Comparison of ENCODE assay signal across 25 cellular contexts in the genomic region with DNA sequence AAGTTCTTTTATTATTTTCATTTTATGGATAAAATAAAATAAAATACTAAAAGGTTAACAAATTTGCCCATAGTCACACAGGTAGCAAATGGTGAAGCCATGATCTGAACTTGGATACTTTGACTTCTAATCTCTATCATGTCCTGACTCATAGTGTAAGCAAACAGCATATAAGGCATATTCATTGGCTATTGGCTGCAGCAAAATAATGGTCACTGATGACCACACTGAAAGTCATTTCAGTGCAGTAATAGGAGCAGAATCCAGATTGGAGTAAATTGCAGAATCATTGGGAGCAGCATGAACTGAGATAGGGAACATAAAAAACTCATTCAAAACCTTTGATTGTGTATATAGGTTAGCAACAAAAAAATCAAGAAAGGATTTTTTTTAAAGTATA.
DNase-seq lines count a peak whose midpoint lies in the region; ATAC-seq lines count a peak whose summit lies in the region.
"Had no signal": no experiment of that assay in that cellular context is flagged by ENCODE, and none has a peak within 500 bp of the region (broad histone marks: within the 10 kb centered on the region; RNA-seq: fewer than 3 reads in every experiment).

No MANE protein-coding gene starts in this region.

- no peaks in the 10 kb centered on the region for H3K36me3 ChIP-seq in naive thymus-derived CD4-positive, alpha-beta T cell (ENCODE audit: control insufficient read depth in 2 of 3, insufficient read depth in 3 of 3, low read length in 3 of 3)
- H3K36me3 ChIP-seq: SJSA1, tibial artery had no signal

- H3K9me3 Mint-ChIP-seq in activated T-helper 17 cell treated with anti-CD3 and anti-CD28 coated beads, Interleukin-2, amount 50 U/mL, for 72 hours: peaks cover 9% of the 10 kb centered on the region
- H3K9me3 Mint-ChIP-seq in naive thymus-derived CD4-positive, alpha-beta T cell: peaks cover 0 to 20% (median 7%) of the 10 kb centered on the region in 11 donors
- H3K9me3 Mint-ChIP-seq in activated CD8-positive, alpha-beta T cell treated with anti-CD3 and anti-CD28 coated beads, Interleukin-2, amount 10 ng/mL, durations not matched to agents 7 days and 5 days (ENCODE audit: insufficient read depth): no peaks in the 10 kb centered on the region

- CTCF ChIA-PET in naive thymus-derived CD4-positive, alpha-beta T cell (lab: Charles Lee): no interaction called here
- CTCF ChIA-PET in activated CD8-positive, alpha-beta T cell treated with anti-CD3 and anti-CD28 coated beads, Interleukin-2, amount 10 ng/mL, durations not matched to agents 7 days and 5 days (lab: Charles Lee): no interaction called here

- H3K27me3 Mint-ChIP-seq in activated T-helper 17 cell treated with anti-CD3 and anti-CD28 coated beads, Interleukin-2, amount 50 U/mL, for 72 hours: no peaks in the 10 kb centered on the region
- H3K27me3 Mint-ChIP-seq in naive thymus-derived CD4-positive, alpha-beta T cell: no peaks in the 10 kb centered on the region
- H3K27me3 Mint-ChIP-seq in activated CD8-positive, alpha-beta T cell treated with anti-CD3 and anti-CD28 coated beads, Interleukin-2, amount 10 ng/mL, durations not matched to agents 7 days and 5 days (ENCODE audit: low read depth): no peaks in the 10 kb centered on the region
- H3K27me3 Mint-ChIP-seq: activated CD4-positive, alpha-beta memory T cell treated with anti-CD3 and anti-CD28 coated beads, Interleukin-2, amount 10 ng/mL, durations not matched to agents 7 days and 5 days; activated naive CD8-positive, alpha-beta T cell; activated T-cell treated with anti-CD3 and anti-CD28 coated beads, Interleukin-2, amount 50 U/mL, for 24 hours; stimulated activated naive CD8-positive, alpha-beta T cell treated with anti-CD3 and anti-CD28 coated beads, Interleukin-15, Interleukin-2, amounts not matched to agents 100 ng/mL and 50 ng/mL, for 24 hours had no signal

- in situ Hi-C loops in Caki2 (cut with HindIII; ENCODE audit: low pct_unique_long_range_greater_than_20kb, low sequenced_read_pairs): no loop called here

- H3K27ac ChIP-seq in naive thymus-derived CD4-positive, alpha-beta T cell (ENCODE audit: low read depth, low read length): no peak overlapping the region
- H3K27ac ChIP-seq: foreskin keratinocyte, hepatocyte, SJSA1, tibial artery had no signal

- H3K36me3 Mint-ChIP-seq in activated T-helper 17 cell treated with anti-CD3 and anti-CD28 coated beads, Interleukin-2, amount 50 U/mL, for 72 hours (ENCODE audit: low read depth): no peaks in the 10 kb centered on the region
- H3K36me3 Mint-ChIP-seq in naive thymus-derived CD4-positive, alpha-beta T cell: peaks cover 0 to 6% (median 3%) of the 10 kb centered on the region in 5 donors
- peaks cover 4% of the 10 kb centered on the region for H3K36me3 Mint-ChIP-seq in activated CD8-positive, alpha-beta T cell treated with anti-CD3 and anti-CD28 coated beads, Interleukin-2, amount 10 ng/mL, durations not matched to agents 7 days and 5 days (ENCODE audit: low read depth)
- H3K36me3 Mint-ChIP-seq: activated naive CD8-positive, alpha-beta T cell had no signal

- no peak for ATAC-seq in activated T-helper 17 cell treated with anti-CD3 and anti-CD28 coated beads, Interleukin-2, amount 50 U/mL, for 72 hours (replicated peaks)
- ATAC-seq in naive thymus-derived CD4-positive, alpha-beta T cell: no peak
- no peak for ATAC-seq in GM21529 (IDR thresholded peaks at IDR 0.05; ENCODE audit: unreplicated experiment)
- no peak for ATAC-seq in activated CD8-positive, alpha-beta T cell treated with anti-CD3 and anti-CD28 coated beads, Interleukin-2, amount 10 ng/mL, durations not matched to agents 7 days and 5 days
- ATAC-seq: foreskin keratinocyte, WTC11 had no signal

- H3K4me1 Mint-ChIP-seq in activated T-helper 17 cell treated with anti-CD3 and anti-CD28 coated beads, Interleukin-2, amount 50 U/mL, for 72 hours: peaks cover 14% of the 10 kb centered on the region
- peaks cover 5 to 29% (median 10%) of the 10 kb centered on the region in 7 donors for H3K4me1 Mint-ChIP-seq in naive thymus-derived CD4-positive, alpha-beta T cell
- peaks cover 11% of the 10 kb centered on the region for H3K4me1 Mint-ChIP-seq in activated CD8-positive, alpha-beta T cell treated with anti-CD3 and anti-CD28 coated beads, Interleukin-2, amount 10 ng/mL, durations not matched to agents 7 days and 5 days (ENCODE audit: low read depth)
- H3K4me1 Mint-ChIP-seq: WTC11 had no signal

- peak overlapping the region; percentile 12 for H3K4me3 Mint-ChIP-seq in activated T-helper 17 cell treated with anti-CD3 and anti-CD28 coated beads, Interleukin-2, amount 50 U/mL, for 72 hours
- H3K4me3 Mint-ChIP-seq in naive thymus-derived CD4-positive, alpha-beta T cell: peak overlapping the region in 8 of 10 donors; percentile 6 to 75 (median 54)
- no peak overlapping the region for H3K4me3 Mint-ChIP-seq in activated CD8-positive, alpha-beta T cell treated with anti-CD3 and anti-CD28 coated beads, Interleukin-2, amount 10 ng/mL, durations not matched to agents 7 days and 5 days
- H3K4me3 Mint-ChIP-seq: activated CD4-positive, alpha-beta memory T cell treated with anti-CD3 and anti-CD28 coated beads, Interleukin-2, amount 10 ng/mL, durations not matched to agents 7 days and 5 days; activated naive CD8-positive, alpha-beta T cell; activated T-cell treated with anti-CD3 and anti-CD28 coated beads, Interleukin-2, amount 50 U/mL, for 24 hours; stimulated activated naive CD8-positive, alpha-beta T cell treated with anti-CD3 and anti-CD28 coated beads, Interleukin-15, Interleukin-2, amounts not matched to agents 100 ng/mL and 50 ng/mL, for 24 hours; WTC11 had no signal

- DNase-seq in Caki2 (ENCODE audit: low read depth): peak; percentile 13
- peak; percentile 19 for DNase-seq in HS-27A (ENCODE audit: low read depth)
- no peak for DNase-seq in naive thymus-derived CD4-positive, alpha-beta T cell
- DNase-seq in stimulated activated CD4-positive, alpha-beta T cell treated with anti-CD3 and anti-CD28 coated beads, Interleukin-4, amount 100 ng/mL, for 4 hours: no peak
- DNase-seq in activated CD8-positive, alpha-beta T cell treated with anti-CD3 and anti-CD28 coated beads, Interleukin-2, amount 10 ng/mL, durations not matched to agents 7 days and 5 days: no peak
- DNase-seq: activated CD4-positive, alpha-beta memory T cell treated with anti-CD3 and anti-CD28 coated beads, Interleukin-2, amount 10 ng/mL, durations not matched to agents 7 days and 5 days; activated T-cell treated with anti-CD3 and anti-CD28 coated beads, Interleukin-2, amount 50 U/mL, for 24 hours; Calu3; cortex of kidney; foreskin keratinocyte; islet precursor cell; KG1; MV-4-11; NCI-H187; NCI-H774; retina; stimulated activated CD4-positive, alpha-beta T cell treated with anti-CD3 and anti-CD28 coated beads, Interleukin-4, amount 100 ng/mL, for 1 hour; tibial artery had no signal

- no peaks in the 10 kb centered on the region for H3K4me1 ChIP-seq in naive thymus-derived CD4-positive, alpha-beta T cell (ENCODE audit: control insufficient read depth in 2 of 2, insufficient read depth in 2 of 2, low read length in 2 of 2)
- H3K4me1 ChIP-seq: foreskin keratinocyte, SJSA1, tibial artery had no signal

- no peak overlapping the region for H3K4me3 ChIP-seq in naive thymus-derived CD4-positive, alpha-beta T cell (ENCODE audit: low read length)
- H3K4me3 ChIP-seq: hepatocyte, SJSA1, tibial artery had no signal

- peak overlapping the region; percentile 0 for H3K27ac Mint-ChIP-seq in activated T-helper 17 cell treated with anti-CD3 and anti-CD28 coated beads, Interleukin-2, amount 50 U/mL, for 72 hours
- peak overlapping the region in 7 of 9 donors; percentile 6 to 84 (median 58) for H3K27ac Mint-ChIP-seq in naive thymus-derived CD4-positive, alpha-beta T cell
- no peak overlapping the region for H3K27ac Mint-ChIP-seq in activated CD8-positive, alpha-beta T cell treated with anti-CD3 and anti-CD28 coated beads, Interleukin-2, amount 10 ng/mL, durations not matched to agents 7 days and 5 days
- H3K27ac Mint-ChIP-seq: stimulated activated naive CD8-positive, alpha-beta T cell treated with anti-CD3 and anti-CD28 coated beads, Interleukin-15, Interleukin-2, amounts not matched to agents 100 ng/mL and 50 ng/mL, for 24 hours; WTC11 had no signal

- POLR2A ChIA-PET in naive thymus-derived CD4-positive, alpha-beta T cell (lab: Charles Lee): interaction anchor here (1.4 kb wide), 1 partner anchor 19 kb away, joined by 6 read pairs; no protein-coding TSS in a partner anchor
- POLR2A ChIA-PET in activated CD8-positive, alpha-beta T cell treated with anti-CD3 and anti-CD28 coated beads, Interleukin-2, amount 10 ng/mL, durations not matched to agents 7 days and 5 days (lab: Charles Lee): no interaction called here

- no peaks in the 10 kb centered on the region for H3K27me3 ChIP-seq in naive thymus-derived CD4-positive, alpha-beta T cell (ENCODE audit: control insufficient read depth in 2 of 2, insufficient read depth in 2 of 2, low read length in 2 of 2)
- H3K27me3 ChIP-seq: hepatocyte, SJSA1, tibial artery had no signal

- H3K9me3 ChIP-seq in naive thymus-derived CD4-positive, alpha-beta T cell (ENCODE audit: control insufficient read depth in 2 of 3, low read length in 3 of 3): no peaks in the 10 kb centered on the region
- H3K9me3 ChIP-seq: SJSA1 had no signal

- intact Hi-C loops in naive thymus-derived CD4-positive, alpha-beta T cell (cut with micrococcal nuclease): loop anchor here in 1 of 2 donors (1.0 kb wide), 1 partner anchor 19 kb away; no protein-coding TSS in a partner anchor

Comparison
In these comparisons a context has a peak if more than half of its experiments do, and no peak if none do; other contexts are left out.
1. DNase-seq: peak in Caki2 (single experiment) and HS-27A (single experiment); none in naive thymus-derived CD4-positive, alpha-beta T cell (0 of 9), stimulated activated CD4-positive, alpha-beta T cell treated with anti-CD3 and anti-CD28 coated beads, Interleukin-4, amount 100 ng/mL, for 4 hours (0 of 2) and activated CD8-positive, alpha-beta T cell treated with anti-CD3 and anti-CD28 coated beads, Interleukin-2, amount 10 ng/mL, durations not matched to agents 7 days and 5 days (single experiment).